20 cellular contexts compared by ENCODE assay signal in genomic region chr7:9711259-9711658, GRCh38.
"Had no signal": no experiment of that assay in that cellular context is flagged by ENCODE, and none has a peak within 500 bp of the region (broad histone marks: within the 10 kb centered on the region; RNA-seq: fewer than 3 reads in every experiment).

No MANE protein-coding gene starts in this region.

- DNase-seq: activated B cell treated with CpG ODN at 0.5 μM for 24 hours; activated CD4-positive, alpha-beta T cell treated with anti-CD3 and anti-CD28 coated beads for 36 hours; activated CD4-positive, alpha-beta T cell treated with anti-CD3 and anti-CD28 coated beads, Interleukin-2, amount 50 U/mL, for 48 hours; activated effector memory CD4-positive, alpha-beta T cell treated with Interleukin-2 at 50 U/mL for 16 hours; activated naive CD4-positive, alpha-beta T cell treated with anti-CD3 and anti-CD28 coated beads for 36 hours; activated naive CD8-positive, alpha-beta T cell treated with anti-CD3 and anti-CD28 coated beads, Interleukin-2, amount 10 ng/mL, durations not matched to agents 7 days and 5 days; activated T-cell treated with anti-CD3 and anti-CD28 coated beads, Interleukin-2, amount 50 U/mL, for 48 hours; amygdala; foreskin keratinocyte; kidney; left lung; naive B cell; stimulated activated CD4-positive, alpha-beta T cell treated with anti-CD3 and anti-CD28 coated beads, Interleukin-4, amount 100 ng/mL, for 4 hours; substantia nigra; T-helper 9 cell; thyroid gland; upper lobe of right lung had no signal

- H3K27me3 ChIP-seq: foreskin keratinocyte, left lung, right atrium auricular region, thyroid gland, upper lobe of right lung had no signal

- H3K9me3 ChIP-seq: left lung, prostate gland, right atrium auricular region, thyroid gland, upper lobe of right lung had no signal

- ATAC-seq: activated CD4-positive, alpha-beta T cell treated with anti-CD3 and anti-CD28 coated beads for 36 hours; foreskin keratinocyte; left lung; upper lobe of right lung had no signal

- H3K4me1 ChIP-seq: foreskin keratinocyte, left lung, prostate gland, right atrium auricular region, thyroid gland, upper lobe of right lung had no signal

- H3K36me3 ChIP-seq: left lung, prostate gland, right atrium auricular region, thyroid gland, upper lobe of right lung had no signal

- H3K4me3 ChIP-seq: left lung, lung, prostate gland, right atrium auricular region, thyroid gland, upper lobe of right lung had no signal

- H3K27ac ChIP-seq: foreskin keratinocyte, left lung, prostate gland, right atrium auricular region, thyroid gland, upper lobe of right lung had no signal
